ENCODE assay signal across 32 cellular contexts in the genomic region with DNA sequence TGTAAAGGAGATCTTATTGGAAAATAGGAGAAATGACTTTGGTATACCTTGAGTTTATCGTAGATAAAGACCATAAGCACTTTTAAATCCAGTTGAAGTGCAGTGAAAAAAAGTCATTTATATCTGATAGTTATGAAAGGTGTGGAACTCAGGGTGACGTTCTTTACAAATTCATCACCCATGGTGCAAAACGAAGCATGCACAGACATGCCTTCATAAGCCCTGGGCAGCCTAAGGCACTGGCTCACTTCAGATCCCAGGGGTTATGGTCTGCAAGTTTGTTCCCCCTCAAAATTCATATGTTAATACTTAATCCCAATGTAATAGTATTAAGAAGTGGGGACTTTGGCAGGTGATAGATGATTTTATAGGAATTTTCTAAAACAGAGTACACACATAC.
"Had no signal": no experiment of that assay in that cellular context is flagged by ENCODE, and none has a peak within 500 bp of the region (broad histone marks: within the 10 kb centered on the region; RNA-seq: fewer than 3 reads in every experiment).

No MANE protein-coding gene starts in this region.

- DNase-seq: hypothalamus; immature natural killer cell; kidney; left colon; left lung; midbrain; mucosa of descending colon; naive thymus-derived CD4-positive, alpha-beta T cell; nucleus accumbens; pancreas; posterior cingulate gyrus; retina; right cardiac atrium; stimulated activated CD4-positive, alpha-beta T cell treated with anti-CD3 and anti-CD28 coated beads, Interleukin-12 subunit alpha, Interleukin-12 subunit beta, amount 100 ng/mL, for 4 hours; stimulated activated CD4-positive, alpha-beta T cell treated with anti-CD3 and anti-CD28 coated beads, Interleukin-15, amount 100 ng/mL, for 24 hours; stimulated activated CD4-positive, alpha-beta T cell treated with anti-CD3 and anti-CD28 coated beads, Interleukin-2, amount 100 ng/mL, for 24 hours; stimulated activated CD4-positive, alpha-beta T cell treated with anti-CD3 and anti-CD28 coated beads, Interleukin-4, amount 100 ng/mL, for 1 hour; stimulated activated naive B cell treated with anti-CD40 and anti-IgM and Interleukin-4, amounts not matched to agents 10 μg/mL and 1 μg/mL and 100 μg/mL, for 72 hours; tibial artery; trophoblast cell; upper lobe of right lung had no signal

- H3K4me3 ChIP-seq: left lung, lung, mucosa of descending colon, pancreas, prostate gland, skin epidermis, suprapubic skin, thoracic aorta, tibial artery, upper lobe of right lung had no signal

- FAIRE-seq: islet of Langerhans, kidney, pancreas, urothelium cell line had no signal

- H3K27ac Mint-ChIP-seq: immature natural killer cell; memory B cell; naive thymus-derived CD4-positive, alpha-beta T cell; natural killer cell treated with Interleukin-12 subunit alpha and Interleukin-12 subunit beta and Interleukin-15 and Interleukin-18, amount 100 ng/mL, for 72 hours; stimulated activated naive B cell treated with anti-CD40 and anti-IgM and Interleukin-4, amounts not matched to agents 10 μg/mL and 1 μg/mL and 100 μg/mL, for 72 hours; stimulated activated naive CD8-positive, alpha-beta T cell treated with anti-CD3 and anti-CD28 coated beads, Interleukin-15, Interleukin-2, amounts not matched to agents 100 ng/mL and 50 ng/mL, for 24 hours had no signal

- H3K4me3 Mint-ChIP-seq: immature natural killer cell; memory B cell; naive thymus-derived CD4-positive, alpha-beta T cell; natural killer cell treated with Interleukin-12 subunit alpha and Interleukin-12 subunit beta and Interleukin-15 and Interleukin-18, amount 100 ng/mL, for 72 hours; stimulated activated naive B cell treated with anti-CD40 and anti-IgM and Interleukin-4, amounts not matched to agents 10 μg/mL and 1 μg/mL and 100 μg/mL, for 72 hours; stimulated activated naive CD8-positive, alpha-beta T cell treated with anti-CD3 and anti-CD28 coated beads, Interleukin-15, Interleukin-2, amounts not matched to agents 100 ng/mL and 50 ng/mL, for 24 hours had no signal

- H3K4me1 Mint-ChIP-seq: immature natural killer cell; memory B cell; naive thymus-derived CD4-positive, alpha-beta T cell; stimulated activated naive B cell treated with anti-CD40 and anti-IgM and Interleukin-4, amounts not matched to agents 10 μg/mL and 1 μg/mL and 100 μg/mL, for 72 hours had no signal

- H3K36me3 ChIP-seq: left lung, pancreas, prostate gland, suprapubic skin, thoracic aorta, tibial artery, upper lobe of right lung had no signal

- H3K27me3 Mint-ChIP-seq: memory B cell; naive thymus-derived CD4-positive, alpha-beta T cell; natural killer cell treated with Interleukin-12 subunit alpha and Interleukin-12 subunit beta and Interleukin-15 and Interleukin-18, amount 100 ng/mL, for 72 hours; stimulated activated naive B cell treated with anti-CD40 and anti-IgM and Interleukin-4, amounts not matched to agents 10 μg/mL and 1 μg/mL and 100 μg/mL, for 72 hours; stimulated activated naive CD8-positive, alpha-beta T cell treated with anti-CD3 and anti-CD28 coated beads, Interleukin-15, Interleukin-2, amounts not matched to agents 100 ng/mL and 50 ng/mL, for 24 hours had no signal

- H3K27ac ChIP-seq: left lung, pancreas, prostate gland, skin epidermis, suprapubic skin, thoracic aorta, tibial artery, upper lobe of right lung had no signal

- ATAC-seq: left colon; left lung; mucosa of descending colon; naive thymus-derived CD4-positive, alpha-beta T cell; natural killer cell treated with Interleukin-12 subunit alpha and Interleukin-12 subunit beta and Interleukin-15 and Interleukin-18, amount 100 ng/mL, for 72 hours; pancreas; right cardiac atrium; sciatic nerve; stimulated activated naive B cell treated with anti-CD40 and anti-IgM and Interleukin-4, amounts not matched to agents 10 μg/mL and 1 μg/mL and 100 μg/mL, for 72 hours; upper lobe of right lung had no signal

- H3K4me1 ChIP-seq: left lung, pancreas, prostate gland, suprapubic skin, tibial artery, upper lobe of right lung had no signal

- H3K27me3 ChIP-seq: left lung, pancreas, suprapubic skin, tibial artery, upper lobe of right lung had no signal

- H3K9me3 ChIP-seq: pancreas, prostate gland, suprapubic skin, thoracic aorta, tibial artery, upper lobe of right lung had no signal

- H3K36me3 Mint-ChIP-seq: immature natural killer cell; memory B cell; naive thymus-derived CD4-positive, alpha-beta T cell; natural killer cell treated with Interleukin-12 subunit alpha and Interleukin-12 subunit beta and Interleukin-15 and Interleukin-18, amount 100 ng/mL, for 72 hours; stimulated activated naive B cell treated with anti-CD40 and anti-IgM and Interleukin-4, amounts not matched to agents 10 μg/mL and 1 μg/mL and 100 μg/mL, for 72 hours had no signal
